ENCODE assay signal across 13 cellular contexts in the genomic region with DNA sequence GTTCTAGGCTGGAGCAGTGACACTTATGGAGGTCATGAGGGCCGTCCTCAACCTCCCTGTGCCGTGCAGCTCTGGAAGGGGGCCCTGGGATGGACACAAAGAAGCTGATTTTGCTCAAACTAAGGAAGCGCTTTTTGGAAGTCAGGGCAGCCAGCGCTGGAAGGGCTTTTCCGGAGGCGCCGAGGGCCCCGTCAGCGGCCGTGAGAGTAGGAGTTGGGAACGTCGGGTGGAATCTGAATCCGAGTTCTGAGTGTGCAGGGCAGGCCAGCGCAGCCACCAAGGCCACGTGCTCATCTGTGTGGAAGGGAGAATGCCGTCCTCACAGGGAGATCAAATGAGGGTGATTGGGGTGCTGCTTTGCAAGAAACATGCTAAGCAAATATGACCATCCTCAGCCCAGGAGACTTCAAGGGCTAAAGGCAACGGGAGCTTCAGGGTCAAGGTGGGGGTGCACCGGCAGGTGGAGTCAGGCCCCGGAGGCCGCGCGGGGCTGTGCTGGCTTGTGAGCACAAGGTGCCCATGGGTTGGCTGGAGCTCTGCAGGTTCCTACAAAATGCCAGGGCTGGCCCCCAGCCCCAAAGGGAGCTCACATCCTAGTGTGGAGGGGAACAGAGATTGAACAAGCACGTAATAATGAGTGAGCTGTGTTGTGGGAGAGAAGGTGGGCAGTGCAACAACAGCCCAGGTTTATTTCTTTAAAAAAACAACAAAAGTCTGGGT.
"Had no signal": no experiment of that assay in that cellular context is flagged by ENCODE, and none has a peak within 500 bp of the region (broad histone marks: within the 10 kb centered on the region; RNA-seq: fewer than 3 reads in every experiment).

No MANE protein-coding gene starts in this region.

- H3K36me3 Mint-ChIP-seq: activated naive CD8-positive, alpha-beta T cell treated with anti-CD3 and anti-CD28 coated beads for 36 hours; stimulated activated naive B cell treated with anti-CD40 and anti-IgM and Interleukin-4, amounts not matched to agents 10 μg/mL and 1 μg/mL and 100 μg/mL, for 72 hours had no signal

- H3K4me3 Mint-ChIP-seq: activated CD8-positive, alpha-beta T cell treated with anti-CD3 and anti-CD28 coated beads, Interleukin-2, amount 10 ng/mL, durations not matched to agents 7 days and 5 days; activated naive CD8-positive, alpha-beta T cell treated with anti-CD3 and anti-CD28 coated beads for 36 hours; effector memory CD8-positive, alpha-beta T cell; nephron progenitor cell; stimulated activated naive B cell treated with anti-CD40 and anti-IgM and Interleukin-4, amounts not matched to agents 10 μg/mL and 1 μg/mL and 100 μg/mL, for 72 hours had no signal

- ATAC-seq: activated CD8-positive, alpha-beta T cell treated with anti-CD3 and anti-CD28 coated beads, Interleukin-2, amount 10 ng/mL, durations not matched to agents 7 days and 5 days; effector memory CD8-positive, alpha-beta T cell; gastrocnemius medialis; stimulated activated naive B cell treated with anti-CD40 and anti-IgM and Interleukin-4, amounts not matched to agents 10 μg/mL and 1 μg/mL and 100 μg/mL, for 72 hours had no signal

- H3K9me3 Mint-ChIP-seq: nephron progenitor cell had no signal

- H3K27ac Mint-ChIP-seq: activated CD8-positive, alpha-beta T cell treated with anti-CD3 and anti-CD28 coated beads, Interleukin-2, amount 10 ng/mL, durations not matched to agents 7 days and 5 days; activated naive CD8-positive, alpha-beta T cell treated with anti-CD3 and anti-CD28 coated beads for 36 hours; effector memory CD8-positive, alpha-beta T cell; nephron progenitor cell; stimulated activated naive B cell treated with anti-CD40 and anti-IgM and Interleukin-4, amounts not matched to agents 10 μg/mL and 1 μg/mL and 100 μg/mL, for 72 hours had no signal

- H3K4me1 Mint-ChIP-seq: activated naive CD8-positive, alpha-beta T cell treated with anti-CD3 and anti-CD28 coated beads for 36 hours had no signal

- H3K27me3 Mint-ChIP-seq: activated naive CD8-positive, alpha-beta T cell treated with anti-CD3 and anti-CD28 coated beads for 36 hours had no signal

- DNase-seq: activated CD8-positive, alpha-beta T cell treated with anti-CD3 and anti-CD28 coated beads, Interleukin-2, amount 10 ng/mL, durations not matched to agents 7 days and 5 days; activated gamma-delta T cell treated with Interleukin-2 at 50 U/mL for 16 hours; activated naive CD8-positive, alpha-beta T cell treated with anti-CD3 and anti-CD28 coated beads for 36 hours; anterior cingulate cortex; brain microvascular endothelial cell; effector memory CD8-positive, alpha-beta T cell; mesendoderm; nephron progenitor cell; SHP77 treated with DMSO at 0.1 percent for 48 hours; stimulated activated CD4-positive, alpha-beta T cell treated with anti-CD3 and anti-CD28 coated beads, Interleukin-15, amount 100 ng/mL, for 24 hours; stimulated activated CD4-positive, alpha-beta T cell treated with anti-CD3 and anti-CD28 coated beads, Interleukin-4, amount 100 ng/mL, for 1 hour; stimulated activated naive B cell treated with anti-CD40 and anti-IgM and Interleukin-4, amounts not matched to agents 10 μg/mL and 1 μg/mL and 100 μg/mL, for 72 hours had no signal
